21 cellular contexts compared by ENCODE assay signal in genomic region chr14:76868453-76869170, GRCh38. TPM values are rescaled to one million over a fixed set of nuclear protein-coding genes. Genes with fewer than 3 reads are reported as not detected.
"Had no signal": no experiment of that assay in that cellular context is flagged by ENCODE, and none has a peak within 500 bp of the region (broad histone marks: within the 10 kb centered on the region; RNA-seq: fewer than 3 reads in every experiment).

No MANE protein-coding gene starts in this region.

- H3K4me3 Mint-ChIP-seq: activated CD4-positive, alpha-beta T cell treated with anti-CD3 and anti-CD28 coated beads, Interleukin-2, amount 10 ng/mL, durations not matched to agents 24 days and 14 days; activated naive CD4-positive, alpha-beta T cell treated with anti-CD3 and anti-CD28 coated beads for 36 hours; activated T-cell treated with anti-CD3 and anti-CD28 coated beads, Interleukin-2, amount 50 U/mL, for 4 hours; nephron progenitor cell; stimulated activated naive CD8-positive, alpha-beta T cell treated with anti-CD3 and anti-CD28 coated beads, Interleukin-15, Interleukin-2, amounts not matched to agents 100 ng/mL and 50 ng/mL, for 24 hours had no signal

- H3K27ac Mint-ChIP-seq: activated CD4-positive, alpha-beta T cell treated with anti-CD3 and anti-CD28 coated beads, Interleukin-2, amount 10 ng/mL, durations not matched to agents 24 days and 14 days; activated naive CD4-positive, alpha-beta T cell treated with anti-CD3 and anti-CD28 coated beads for 36 hours; nephron progenitor cell; progenitor cell of endocrine pancreas; stimulated activated naive CD8-positive, alpha-beta T cell treated with anti-CD3 and anti-CD28 coated beads, Interleukin-15, Interleukin-2, amounts not matched to agents 100 ng/mL and 50 ng/mL, for 24 hours had no signal

- H3K27me3 ChIP-seq: body of pancreas, tibial nerve, uterus had no signal

- H3K27me3 Mint-ChIP-seq: progenitor cell of endocrine pancreas; stimulated activated naive CD8-positive, alpha-beta T cell treated with anti-CD3 and anti-CD28 coated beads, Interleukin-15, Interleukin-2, amounts not matched to agents 100 ng/mL and 50 ng/mL, for 24 hours had no signal

- H3K9me3 ChIP-seq: body of pancreas, tibial nerve, uterus had no signal

- H3K27ac ChIP-seq: body of pancreas, foreskin keratinocyte, tibial nerve, uterus had no signal

- ATAC-seq: body of pancreas, left colon had no signal

- H3K4me3 ChIP-seq: body of pancreas, lung, tibial nerve, uterus had no signal

- DNase-seq: activated CD4-positive, alpha-beta T cell treated with anti-CD3 and anti-CD28 coated beads, Interleukin-2, amount 10 ng/mL, durations not matched to agents 24 days and 14 days; activated CD8-positive, alpha-beta memory T cell treated with anti-CD3 and anti-CD28 coated beads, Interleukin-2, amount 50 U/mL, for 4 hours; activated naive CD4-positive, alpha-beta T cell treated with anti-CD3 and anti-CD28 coated beads for 36 hours; activated T-cell treated with anti-CD3 and anti-CD28 coated beads, Interleukin-2, amount 50 U/mL, for 4 hours; body of pancreas; foreskin keratinocyte; left colon; nephron progenitor cell; occipital lobe; small intestine; stimulated activated CD4-positive, alpha-beta T cell treated with anti-CD3 and anti-CD28 coated beads, Interleukin-15, amount 100 ng/mL, for 24 hours; stimulated activated CD4-positive, alpha-beta T cell treated with anti-CD3 and anti-CD28 coated beads, Interleukin-2, amount 100 ng/mL, for 48 hours; T-helper 9 cell; uterus had no signal

- H3K4me1 ChIP-seq: foreskin keratinocyte, uterus had no signal

- H3K36me3 ChIP-seq: tibial nerve, uterus had no signal

RNA-seq across cellular contexts. Expression of gene LRRC74A, which starts 42.4 kb away (rescaled TPM):
- total RNA-seq: activated CD4-positive, alpha-beta T cell treated with anti-CD3 and anti-CD28 coated beads, Interleukin-2, amount 10 ng/mL, durations not matched to agents 24 days and 14 days; activated naive CD4-positive, alpha-beta T cell treated with anti-CD3 and anti-CD28 coated beads for 36 hours; activated T-cell treated with anti-CD3 and anti-CD28 coated beads, Interleukin-2, amount 50 U/mL, for 4 hours; body of pancreas; cardiac septum; epithelial cell of proximal tubule; fibroblast of lung; foreskin keratinocyte; left colon; lung; occipital lobe; progenitor cell of endocrine pancreas; tibial nerve; uterus had no signal
- polyA plus RNA-seq: fibroblast of lung, foreskin keratinocyte, lung, small intestine had no signal
